ENCODE assay signal across 8 cellular contexts in genomic region chr19:5826531-5827341, GRCh38. TPM values are rescaled to one million over a fixed set of nuclear protein-coding genes. Genes with fewer than 3 reads are reported as not detected.
DNase-seq lines count a peak whose midpoint lies in the region; ATAC-seq and TF ChIP-seq lines count a peak whose summit lies in the region.

No MANE protein-coding gene starts in this region.

- no peak overlapping the region for H3K4me3 ChIP-seq in mammary epithelial cell (replicated peaks in 1 of 3; ENCODE audit: insufficient read depth in 1 of 3, low read depth in 2 of 3, low read length in 3 of 3)

- BruUV-seq in MCF 10A (replicated peaks; lab: Mats Ljungman, UMichigan) (no TSS peak), mammary epithelial cell (replicated peaks; lab: Mats Ljungman, UMichigan) (no TSS peak)

- DNase-seq in MCF 10A (ENCODE audit: unreplicated experiment) = peak; percentile 88
- DNase-seq in mammary epithelial cell = no peak
- peak; percentile 72 for DNase-seq in NCI-H2081 treated with DMSO at 0.1 percent for 48 hours (lab: John Stamatoyannopoulos, UW)
- no peak for DNase-seq in activated B cell treated with CpG ODN at 0.5 μM for 24 hours
- peak; percentile 62 for DNase-seq in germinal center (ENCODE audit: low spot score)
- peak; percentile 66 for DNase-seq in renal cortical epithelial cell (ENCODE audit: low read depth)

- H3K4me1 ChIP-seq in mammary epithelial cell (ENCODE audit: insufficient read depth, low read length) = no peaks in the 10 kb centered on the region

- peak; percentile 10 for TF ChIP-seq CTCF in MCF 10A (IDR thresholded peaks at IDR 0.05; ENCODE audit: unreplicated experiment)
- TF ChIP-seq CTCF in mammary epithelial cell (conservative IDR thresholded peaks at IDR 0.05 in 1 of 2, IDR thresholded peaks at IDR 0.05 in 1 of 2; ENCODE audit: extremely low read depth in 1 of 2, insufficient read depth in 1 of 2, low read depth in 1 of 2, low read length in 2 of 2) = no peak
- no peak for TF ChIP-seq CTCF in activated B cell treated with CpG ODN at 0.5 μM for 24 hours (IDR thresholded peaks at IDR 0.05)

- intact Hi-C loops in MCF 10A (cut with micrococcal nuclease) (no loop called here), mammary epithelial cell (cut with micrococcal nuclease) (no loop called here), activated B cell treated with CpG ODN at 0.5 μM for 24 hours (cut with micrococcal nuclease) (no loop called here)

- H3K4me3 Mint-ChIP-seq in MCF 10A (ENCODE audit: unreplicated experiment) = peak overlapping the region; percentile 75
- peak overlapping the region; percentile 65 for H3K4me3 Mint-ChIP-seq in activated B cell treated with CpG ODN at 0.5 μM for 24 hours

- H3K9me3 ChIP-seq in mammary epithelial cell (replicated peaks; ENCODE audit: insufficient read depth, low read length) = no peaks in the 10 kb centered on the region

- WGBS in mammary epithelial cell (ENCODE audit: low coverage, missing lambda C conversion rate) = 82% methylated on average over 19 of the region's 24 CpGs

- H3K9me3 Mint-ChIP-seq in MCF 10A (ENCODE audit: unreplicated experiment) = no peaks in the 10 kb centered on the region
- H3K9me3 Mint-ChIP-seq in activated B cell treated with CpG ODN at 0.5 μM for 24 hours = no peaks in the 10 kb centered on the region

- H3K4me1 Mint-ChIP-seq in MCF 10A (ENCODE audit: insufficient read depth, unreplicated experiment) (peaks cover 13% of the 10 kb centered on the region), activated B cell treated with CpG ODN at 0.5 μM for 24 hours (peaks cover 18% of the 10 kb centered on the region)

- no peak overlapping the region for H3K27ac ChIP-seq in mammary epithelial cell (ENCODE audit: insufficient read depth, low read depth, low read length)

- in situ Hi-C loops in mammary epithelial cell (cut with MboI; ENCODE audit: low sequenced_read_pairs in 2 of 2) = no loop called here

- H3K79me2 ChIP-seq in mammary epithelial cell (ENCODE audit: insufficient read depth, low read length) = no peaks in the 10 kb centered on the region

- H3K4me2 ChIP-seq in mammary epithelial cell (ENCODE audit: insufficient read depth, low read depth, low read length) = no peak overlapping the region

- H3K36me3 Mint-ChIP-seq in MCF 10A (ENCODE audit: insufficient read depth, unreplicated experiment) (no peaks in the 10 kb centered on the region), activated B cell treated with CpG ODN at 0.5 μM for 24 hours (ENCODE audit: low read depth) (peaks cover 2% of the 10 kb centered on the region)

- POLR2A ChIA-PET in MCF 10A (lab: Yijun Ruan, JAX) (interaction anchor here (2.0 kb wide), 1 partner anchor 36 kb away, joined by 6 read pairs; the partner anchor contains the start of gene DUS3L), activated B cell treated with CpG ODN at 0.5 μM for 24 hours (lab: Charles Lee) (interaction anchor here (3.6 kb wide), 1 partner anchor 77 kb away, joined by 34 read pairs; the partner anchor contains the start of genes NDUFA11 and VMAC)

- H3K27me3 Mint-ChIP-seq in MCF 10A (ENCODE audit: insufficient read depth, unreplicated experiment) = no peaks in the 10 kb centered on the region
- peaks cover 11% of the 10 kb centered on the region for H3K27me3 Mint-ChIP-seq in activated B cell treated with CpG ODN at 0.5 μM for 24 hours

- H3K9ac ChIP-seq in mammary epithelial cell (ENCODE audit: insufficient read depth, low read length) = no peak overlapping the region

- dilution Hi-C loops in mammary epithelial cell (cut with HindIII; ENCODE audit: low sequenced_read_pairs) = no loop called here

- no peak for ATAC-seq in activated B cell treated with CpG ODN at 0.5 μM for 24 hours (ENCODE audit: low read depth)
- no peak for ATAC-seq in HG03097 (IDR thresholded peaks at IDR 0.05; ENCODE audit: low FRiP score, unreplicated experiment)
- no peak for ATAC-seq in HG02759 (IDR thresholded peaks at IDR 0.05; ENCODE audit: unreplicated experiment)

- no peaks in the 10 kb centered on the region for H3K27me3 ChIP-seq in mammary epithelial cell (ENCODE audit: insufficient read depth, low read length)

- H2AFZ ChIP-seq in mammary epithelial cell (ENCODE audit: low read depth, low read length) = no peak overlapping the region

- H3K36me3 ChIP-seq in mammary epithelial cell (ENCODE audit: insufficient read depth, low read length) = no peaks in the 10 kb centered on the region

- H3K27ac Mint-ChIP-seq in MCF 10A (ENCODE audit: low read depth, unreplicated experiment) (no peak overlapping the region), activated B cell treated with CpG ODN at 0.5 μM for 24 hours (no peak overlapping the region)

- no peaks in the 10 kb centered on the region for H4K20me1 ChIP-seq in mammary epithelial cell (ENCODE audit: insufficient read depth, low read length)

- CTCF ChIA-PET in MCF 10A (lab: Yijun Ruan, JAX) (interaction anchor here (0.6 to 2.3 kb wide), 2 partner anchors 23 to 42 kb away, joined by 3 to 12 read pairs; no protein-coding TSS in a partner anchor), mammary epithelial cell (lab: Charles Lee; ENCODE audit: low non-redundant PET) (no interaction called here), activated B cell treated with CpG ODN at 0.5 μM for 24 hours (lab: Charles Lee) (no interaction called here)

RNA-seq across cellular contexts. Expression of gene FUT6, which starts 12.8 kb away (rescaled TPM):
- total RNA-seq in MCF 10A (2022) = not detected in 2 replicates
- under 1 TPM in 1 of 2 donors, not detected in 1; 0.17 TPM for total RNA-seq in mammary epithelial cell
- not detected for polyA plus RNA-seq in mammary epithelial cell
- polyA minus RNA-seq in mammary epithelial cell = not detected
- not detected in 2 replicates for total RNA-seq in activated B cell treated with CpG ODN at 0.5 μM for 24 hours
- 0.05 TPM in 1 of 2 replicates, not detected in the other for total RNA-seq in renal cortical epithelial cell

RNA-seq across cellular contexts. Expression of gene NRTN, which starts 21.9 kb away (rescaled TPM):
- total RNA-seq in MCF 10A (2022) (0.56 and 0.75 TPM in 2 replicates), mammary epithelial cell (under 1 TPM in 1 of 2 donors, not detected in 1; 0.17 TPM), activated B cell treated with CpG ODN at 0.5 μM for 24 hours (0.32 and 0.42 TPM in 2 replicates), renal cortical epithelial cell (0.17 and 0.20 TPM in 2 replicates)
- not detected for polyA plus RNA-seq in mammary epithelial cell
- polyA minus RNA-seq in mammary epithelial cell = not detected

RNA-seq across cellular contexts. Expression of gene FUT3, which starts 24.5 kb away (rescaled TPM):
- 0.22 and 0.51 TPM in 2 replicates for total RNA-seq in MCF 10A (2022)
- 1 to 10 TPM in 1 of 2 donors, under 1 TPM in 1; 0.67 to 1.0 TPM for total RNA-seq in mammary epithelial cell
- polyA plus RNA-seq in mammary epithelial cell = 0.45 TPM
- not detected for polyA minus RNA-seq in mammary epithelial cell
- not detected in 2 replicates for total RNA-seq in activated B cell treated with CpG ODN at 0.5 μM for 24 hours
- total RNA-seq in renal cortical epithelial cell = 0.05 and 3.1 TPM in 2 replicates

RNA-seq across cellular contexts. Expression of gene DUS3L, which starts 35.8 kb away (rescaled TPM):
- total RNA-seq in MCF 10A (2022) (53.5 and 77.6 TPM in 2 replicates), mammary epithelial cell (10 to 100 TPM; 25.5 to 47.0 TPM), activated B cell treated with CpG ODN at 0.5 μM for 24 hours (82.8 and 89.1 TPM in 2 replicates), renal cortical epithelial cell (15.9 and 30.0 TPM in 2 replicates)
- polyA plus RNA-seq in mammary epithelial cell = 22.2 TPM
- polyA minus RNA-seq in mammary epithelial cell = 24.1 TPM

RNA-seq across cellular contexts. Expression of gene PRR22, which starts 42.2 kb away (rescaled TPM):
- 6.4 and 9.4 TPM in 2 replicates for total RNA-seq in MCF 10A (2022)
- total RNA-seq in mammary epithelial cell = 1 to 10 TPM in 1 of 2 donors, under 1 TPM in 1; 0.50 to 6.0 TPM
- 1.00 TPM for polyA plus RNA-seq in mammary epithelial cell
- not detected for polyA minus RNA-seq in mammary epithelial cell
- total RNA-seq in activated B cell treated with CpG ODN at 0.5 μM for 24 hours = 7.5 and 9.8 TPM in 2 replicates
- 0.15 TPM in 1 of 2 replicates, not detected in the other for total RNA-seq in renal cortical epithelial cell

Comparison
In these comparisons a context has a peak if more than half of its experiments do, and no peak if none do; other contexts are left out.
1. DNase-seq: peak in MCF 10A (single experiment), NCI-H2081 treated with DMSO at 0.1 percent for 48 hours (single experiment), germinal center (single experiment) and renal cortical epithelial cell (single experiment); none in mammary epithelial cell (single experiment) and activated B cell treated with CpG ODN at 0.5 μM for 24 hours (single experiment).